In genomic region chr6:39215640-39216158, GRCh38 we compare ENCODE assay signal across 2 cellular contexts.
TF ChIP-seq lines count a peak whose summit lies in the region.

No MANE protein-coding gene starts in this region.

TF ChIP-seq in liver, 16 proteins besides CTCF, POLR2A, EP300 and RAD21:
- TF ChIP-seq SP1 (IDR thresholded peaks at IDR 0.05) (no peak), HNF4G (IDR thresholded peaks at IDR 0.05) (no peak), HNF4A (conservative IDR thresholded peaks at IDR 0.05) (peak; percentile 2 to 38), RXRA (IDR thresholded peaks at IDR 0.05) (peak in 1 of 2 donors; percentile 35), JUND (IDR thresholded peaks at IDR 0.05) (no peak), EGR1 (IDR thresholded peaks at IDR 0.05; ENCODE audit: low read depth in 2 of 2) (no peak), ZBTB33 (IDR thresholded peaks at IDR 0.05) (no peak)

TF ChIP-seq in HepG2, 621 proteins besides CTCF, POLR2A, EP300 and RAD21:
- no peak for TF ChIP-seq AGO1 (IDR thresholded peaks at IDR 0.05; ENCODE audit: low read depth, low read length, poor library complexity, severe bottlenecking)
- TF ChIP-seq ZKSCAN8 (CRISPR knock-in tag; IDR thresholded peaks at IDR 0.05; ENCODE audit: borderline replicate concordance) = no peak
- TF ChIP-seq ZNF276 (CRISPR knock-in tag; IDR thresholded peaks at IDR 0.05; ENCODE audit: low read depth) = no peak
- no peak for TF ChIP-seq PRDM4 (CRISPR knock-in tag; IDR thresholded peaks at IDR 0.05; ENCODE audit: borderline replicate concordance)
- TF ChIP-seq MXD1 (CRISPR knock-in tag; IDR thresholded peaks at IDR 0.05) = no peak
- no peak for TF ChIP-seq SOX6 (IDR thresholded peaks at IDR 0.05)
- no peak for TF ChIP-seq SOX6 (CRISPR knock-in tag; IDR thresholded peaks at IDR 0.05)
- TF ChIP-seq BHLHE40 (IDR thresholded peaks at IDR 0.05; ENCODE audit: low read length) = no peak
